In genomic region chr1:220818421-220819173, GRCh38 we compare ENCODE assay signal across 13 cellular contexts. TPM values are rescaled to one million over a fixed set of nuclear protein-coding genes. Genes with fewer than 3 reads are reported as not detected.
A peak's percentile ranks its signal among the peaks of the same experiment; 100 is the strongest.
DNase-seq lines count a peak whose midpoint lies in the region; ATAC-seq and TF ChIP-seq lines count a peak whose summit lies in the region.
"Had no signal": no experiment of that assay in that cellular context is flagged by ENCODE, and none has a peak within 500 bp of the region (broad histone marks: within the 10 kb centered on the region; RNA-seq: fewer than 3 reads in every experiment).

No MANE protein-coding gene starts in this region.

- no peak overlapping the region for H3K56ac ChIP-seq in mesendoderm (ENCODE audit: low read length)

- peak overlapping the region in 1 of 10 donors; percentile 53 for H3K27ac Mint-ChIP-seq in naive thymus-derived CD8-positive, alpha-beta T cell

- H3K79me1 ChIP-seq in mesendoderm (ENCODE audit: low read length), result no peaks in the 10 kb centered on the region

- H3K27ac ChIP-seq in colonic mucosa, result peak overlapping the region; percentile 62
- H3K27ac ChIP-seq in mesendoderm (ENCODE audit: low read depth, low read length), result no peak overlapping the region
- peak overlapping the region; percentile 29 to 51 for H3K27ac ChIP-seq in uterus
- H3K27ac ChIP-seq: 22Rv1 had no signal

- DNase-seq in DMS153 (lab: John Stamatoyannopoulos, UW) (peak; percentile 29), DMS153 treated with DMSO at 0.1 percent for 48 hours (lab: John Stamatoyannopoulos, UW; ENCODE audit: unreplicated experiment) (no peak), colonic mucosa (peak; percentile 37), mesendoderm (peak; percentile 67), uterus (peak; percentile 58 to 61), middle frontal gyrus (ENCODE audit: extremely low spot score, low spot score) (no peak), NCI-H774 (lab: John Stamatoyannopoulos, UW) (no peak)
- no peak for DNase-seq in naive thymus-derived CD8-positive, alpha-beta T cell
- DNase-seq: activated CD8-positive, alpha-beta memory T cell treated with anti-CD3 and anti-CD28 coated beads, Interleukin-2, amount 50 U/mL, for 4 hours; midbrain; NCI-H2029; Right ventricle myocardium superior had no signal

- no peaks in the 10 kb centered on the region for H3K9me3 ChIP-seq in colonic mucosa
- no peaks in the 10 kb centered on the region for H3K9me3 ChIP-seq in uterus

- H3K4ac ChIP-seq in mesendoderm (ENCODE audit: low read depth, low read length), result no peak overlapping the region

- H3K18ac ChIP-seq in mesendoderm (ENCODE audit: low read length), result no peak overlapping the region

- no peak overlapping the region for H2AK5ac ChIP-seq in mesendoderm (ENCODE audit: low read length)

- H3K4me2 ChIP-seq in mesendoderm (ENCODE audit: low read length), result no peak overlapping the region

- no peaks in the 10 kb centered on the region for H3K79me2 ChIP-seq in mesendoderm (ENCODE audit: control insufficient read depth, insufficient read depth, low read length)

- no peak for ATAC-seq in naive thymus-derived CD8-positive, alpha-beta T cell

- H3K4me1 ChIP-seq in colonic mucosa (no peaks in the 10 kb centered on the region), mesendoderm (ENCODE audit: control insufficient read depth, low read depth, low read length) (no peaks in the 10 kb centered on the region), uterus (no peaks in the 10 kb centered on the region)

- intact Hi-C loops in colonic mucosa (cut with DNase I) (loop anchor here (10.0 kb wide), 2 partner anchors 386 to 616 kb away; no protein-coding TSS in a partner anchor), uterus (cut with DNase I; ENCODE audit: low total_unique reads) (no loop called here)

- peaks cover 0 to 3% (median 0%) of the 10 kb centered on the region in 9 donors for H3K9me3 Mint-ChIP-seq in naive thymus-derived CD8-positive, alpha-beta T cell

- TF ChIP-seq POLR2A in uterus (IDR thresholded peaks at IDR 0.05), result no peak

- no peaks in the 10 kb centered on the region for H3K36me3 ChIP-seq in colonic mucosa
- H3K36me3 ChIP-seq in mesendoderm (ENCODE audit: control insufficient read depth, insufficient read depth, low read length), result no peaks in the 10 kb centered on the region
- no peaks in the 10 kb centered on the region for H3K36me3 ChIP-seq in uterus

- H2BK120ac ChIP-seq in mesendoderm (ENCODE audit: low read depth, low read length), result no peak overlapping the region

- H3K9ac ChIP-seq in colonic mucosa (ENCODE audit: low read depth in 2 of 2, low read length in 2 of 2) (no peak overlapping the region), mesendoderm (ENCODE audit: low read length) (no peak overlapping the region)

- H4K8ac ChIP-seq in mesendoderm (ENCODE audit: low read depth, low read length), result no peak overlapping the region

- H2BK5ac ChIP-seq in mesendoderm (ENCODE audit: low read length), result no peak overlapping the region

- H3K36me3 Mint-ChIP-seq in naive thymus-derived CD8-positive, alpha-beta T cell, result no peaks in the 10 kb centered on the region

- TF ChIP-seq CTCF in colonic mucosa (IDR thresholded peaks at IDR 0.05) (no peak), uterus (IDR thresholded peaks at IDR 0.05) (no peak)

- POLR2A ChIA-PET in naive thymus-derived CD8-positive, alpha-beta T cell (lab: Charles Lee), result no interaction called here

- no peak overlapping the region for H3K23ac ChIP-seq in mesendoderm (ENCODE audit: low read length)

- no peak overlapping the region for H3K4me3 ChIP-seq in colonic mucosa
- no peak overlapping the region for H3K4me3 ChIP-seq in mesendoderm (ENCODE audit: low read length)
- no peak overlapping the region for H3K4me3 ChIP-seq in uterus

- no peak overlapping the region for H3K4me3 Mint-ChIP-seq in naive thymus-derived CD8-positive, alpha-beta T cell

- H2BK15ac ChIP-seq in mesendoderm (replicated peaks; ENCODE audit: low read depth), result no peak overlapping the region

- H3K27me3 Mint-ChIP-seq in naive thymus-derived CD8-positive, alpha-beta T cell, result peaks cover 4 to 16% (median 13%) of the 10 kb centered on the region in 5 donors

- H3K27me3 ChIP-seq in colonic mucosa (no peaks in the 10 kb centered on the region), mesendoderm (ENCODE audit: insufficient read depth, low read length, poor library complexity) (no peaks in the 10 kb centered on the region), uterus (no peaks in the 10 kb centered on the region)

- H4K5ac ChIP-seq in mesendoderm (ENCODE audit: low read length), result no peak overlapping the region

- WGBS in mesendoderm (ENCODE audit: extremely low coverage, insufficient coverage, low lambda C conversion rate), result no CpG with 5 or more reads among the region's 14 CpGs

- no peaks in the 10 kb centered on the region for H3K4me1 Mint-ChIP-seq in naive thymus-derived CD8-positive, alpha-beta T cell

RNA-seq across cellular contexts. Expression of gene MTARC1, which starts 31.9 kb away (rescaled TPM):
- 10 to 100 TPM; 33.6 to 37.0 TPM for total RNA-seq in colonic mucosa
- 21.1 TPM for polyA plus RNA-seq in mesendoderm (2013, experiment 1 of 2)
- polyA plus RNA-seq in mesendoderm (2013, experiment 2 of 2), result 21.5 TPM
- total RNA-seq in uterus, result 1 to 10 TPM in 3 of 4 donors, under 1 TPM in 1; 0.29 to 6.8 (median 5.1) TPM
- total RNA-seq in naive thymus-derived CD8-positive, alpha-beta T cell, result not detected
- polyA plus RNA-seq in naive thymus-derived CD8-positive, alpha-beta T cell, result under 1 TPM in 1 of 3 donors, not detected in 2; 0.59 TPM

Comparison
In these comparisons a context has a peak if more than half of its experiments do, and no peak if none do; other contexts are left out.
1. DNase-seq: peak in DMS153 (single experiment), colonic mucosa (single experiment), mesendoderm (single experiment) and uterus (2 of 2); none in DMS153 treated with DMSO at 0.1 percent for 48 hours (single experiment), middle frontal gyrus (single experiment), NCI-H774 (single experiment) and naive thymus-derived CD8-positive, alpha-beta T cell (0 of 10).
2. RNA of gene MTARC1, which starts 31.9 kb away (total RNA-seq): 33.6 to 37.0 TPM in colonic mucosa; 0.29 to 6.8 TPM in uterus and not detected in naive thymus-derived CD8-positive, alpha-beta T cell; every median in the first group is over 4 times any median in the second.